2 cellular contexts compared by ENCODE assay signal in the genomic region with DNA sequence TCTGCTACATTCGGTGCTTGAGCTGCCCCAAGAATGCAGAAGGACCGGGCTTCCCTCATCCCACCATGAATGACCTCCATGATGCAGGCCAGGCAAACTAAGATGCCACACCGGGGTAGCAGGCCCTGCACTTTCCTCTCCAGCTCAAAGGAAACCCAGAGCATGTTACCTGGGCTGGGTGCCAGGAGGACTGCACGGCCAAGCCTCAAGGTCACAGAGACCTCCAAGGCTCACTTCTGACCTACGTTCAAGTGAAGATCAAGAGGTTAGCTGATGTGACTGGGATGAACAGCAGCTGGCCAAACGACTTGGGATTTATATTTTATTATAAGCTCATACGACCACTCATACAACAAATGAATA.
TF ChIP-seq lines count a peak whose summit lies in the region.

No MANE protein-coding gene starts in this region.

TF ChIP-seq in SK-N-SH, 30 proteins besides CTCF, POLR2A, EP300 and RAD21 (continued from another document):
- TF ChIP-seq, protein P1, sequence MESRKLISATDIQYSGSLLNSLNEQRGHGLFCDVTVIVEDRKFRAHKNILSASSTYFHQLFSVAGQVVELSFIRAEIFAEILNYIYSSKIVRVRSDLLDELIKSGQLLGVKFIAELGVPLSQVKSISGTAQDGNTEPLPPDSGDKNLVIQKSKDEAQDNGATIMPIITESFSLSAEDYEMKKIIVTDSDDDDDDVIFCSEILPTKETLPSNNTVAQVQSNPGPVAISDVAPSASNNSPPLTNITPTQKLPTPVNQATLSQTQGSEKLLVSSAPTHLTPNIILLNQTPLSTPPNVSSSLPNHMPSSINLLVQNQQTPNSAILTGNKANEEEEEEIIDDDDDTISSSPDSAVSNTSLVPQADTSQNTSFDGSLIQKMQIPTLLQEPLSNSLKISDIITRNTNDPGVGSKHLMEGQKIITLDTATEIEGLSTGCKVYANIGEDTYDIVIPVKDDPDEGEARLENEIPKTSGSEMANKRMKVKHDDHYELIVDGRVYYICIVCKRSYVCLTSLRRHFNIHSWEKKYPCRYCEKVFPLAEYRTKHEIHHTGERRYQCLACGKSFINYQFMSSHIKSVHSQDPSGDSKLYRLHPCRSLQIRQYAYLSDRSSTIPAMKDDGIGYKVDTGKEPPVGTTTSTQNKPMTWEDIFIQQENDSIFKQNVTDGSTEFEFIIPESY (IDR thresholded peaks at IDR 0.05; ENCODE audit: borderline replicate concordance, low read depth), result no peak
- TF ChIP-seq, protein P2, sequence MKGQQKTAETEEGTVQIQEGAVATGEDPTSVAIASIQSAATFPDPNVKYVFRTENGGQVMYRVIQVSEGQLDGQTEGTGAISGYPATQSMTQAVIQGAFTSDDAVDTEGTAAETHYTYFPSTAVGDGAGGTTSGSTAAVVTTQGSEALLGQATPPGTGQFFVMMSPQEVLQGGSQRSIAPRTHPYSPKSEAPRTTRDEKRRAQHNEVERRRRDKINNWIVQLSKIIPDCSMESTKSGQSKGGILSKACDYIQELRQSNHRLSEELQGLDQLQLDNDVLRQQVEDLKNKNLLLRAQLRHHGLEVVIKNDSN (IDR thresholded peaks at IDR 0.05; ENCODE audit: borderline replicate concordance, low read depth), result no peak
- TF ChIP-seq, protein P3, sequence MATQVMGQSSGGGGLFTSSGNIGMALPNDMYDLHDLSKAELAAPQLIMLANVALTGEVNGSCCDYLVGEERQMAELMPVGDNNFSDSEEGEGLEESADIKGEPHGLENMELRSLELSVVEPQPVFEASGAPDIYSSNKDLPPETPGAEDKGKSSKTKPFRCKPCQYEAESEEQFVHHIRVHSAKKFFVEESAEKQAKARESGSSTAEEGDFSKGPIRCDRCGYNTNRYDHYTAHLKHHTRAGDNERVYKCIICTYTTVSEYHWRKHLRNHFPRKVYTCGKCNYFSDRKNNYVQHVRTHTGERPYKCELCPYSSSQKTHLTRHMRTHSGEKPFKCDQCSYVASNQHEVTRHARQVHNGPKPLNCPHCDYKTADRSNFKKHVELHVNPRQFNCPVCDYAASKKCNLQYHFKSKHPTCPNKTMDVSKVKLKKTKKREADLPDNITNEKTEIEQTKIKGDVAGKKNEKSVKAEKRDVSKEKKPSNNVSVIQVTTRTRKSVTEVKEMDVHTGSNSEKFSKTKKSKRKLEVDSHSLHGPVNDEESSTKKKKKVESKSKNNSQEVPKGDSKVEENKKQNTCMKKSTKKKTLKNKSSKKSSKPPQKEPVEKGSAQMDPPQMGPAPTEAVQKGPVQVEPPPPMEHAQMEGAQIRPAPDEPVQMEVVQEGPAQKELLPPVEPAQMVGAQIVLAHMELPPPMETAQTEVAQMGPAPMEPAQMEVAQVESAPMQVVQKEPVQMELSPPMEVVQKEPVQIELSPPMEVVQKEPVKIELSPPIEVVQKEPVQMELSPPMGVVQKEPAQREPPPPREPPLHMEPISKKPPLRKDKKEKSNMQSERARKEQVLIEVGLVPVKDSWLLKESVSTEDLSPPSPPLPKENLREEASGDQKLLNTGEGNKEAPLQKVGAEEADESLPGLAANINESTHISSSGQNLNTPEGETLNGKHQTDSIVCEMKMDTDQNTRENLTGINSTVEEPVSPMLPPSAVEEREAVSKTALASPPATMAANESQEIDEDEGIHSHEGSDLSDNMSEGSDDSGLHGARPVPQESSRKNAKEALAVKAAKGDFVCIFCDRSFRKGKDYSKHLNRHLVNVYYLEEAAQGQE (IDR thresholded peaks at IDR 0.05; ENCODE audit: low read depth, low read length), result no peak
- TF ChIP-seq FOXJ3 (CRISPR knock-in tag; IDR thresholded peaks at IDR 0.05) (no peak), SIN3A (IDR thresholded peaks at IDR 0.05; ENCODE audit: borderline replicate concordance, low read depth, low read length) (no peak), YY1 (IDR thresholded peaks at IDR 0.05; ENCODE audit: low read depth) (no peak), EZH2phosphoT487 (IDR thresholded peaks at IDR 0.05; ENCODE audit: borderline replicate concordance, low read depth) (no peak), GATA2 (CRISPR knock-in tag; IDR thresholded peaks at IDR 0.05) (no peak)
- TF ChIP-seq, protein P4, sequence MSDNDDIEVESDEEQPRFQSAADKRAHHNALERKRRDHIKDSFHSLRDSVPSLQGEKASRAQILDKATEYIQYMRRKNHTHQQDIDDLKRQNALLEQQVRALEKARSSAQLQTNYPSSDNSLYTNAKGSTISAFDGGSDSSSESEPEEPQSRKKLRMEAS (IDR thresholded peaks at IDR 0.05; ENCODE audit: low read depth), result no peak

TF ChIP-seq in SK-N-SH treated with all-trans-retinoic acid at 6 μM for 48 hours, 23 proteins besides CTCF, POLR2A, EP300 and RAD21 (continued from another document):
- TF ChIP-seq, protein P5, sequence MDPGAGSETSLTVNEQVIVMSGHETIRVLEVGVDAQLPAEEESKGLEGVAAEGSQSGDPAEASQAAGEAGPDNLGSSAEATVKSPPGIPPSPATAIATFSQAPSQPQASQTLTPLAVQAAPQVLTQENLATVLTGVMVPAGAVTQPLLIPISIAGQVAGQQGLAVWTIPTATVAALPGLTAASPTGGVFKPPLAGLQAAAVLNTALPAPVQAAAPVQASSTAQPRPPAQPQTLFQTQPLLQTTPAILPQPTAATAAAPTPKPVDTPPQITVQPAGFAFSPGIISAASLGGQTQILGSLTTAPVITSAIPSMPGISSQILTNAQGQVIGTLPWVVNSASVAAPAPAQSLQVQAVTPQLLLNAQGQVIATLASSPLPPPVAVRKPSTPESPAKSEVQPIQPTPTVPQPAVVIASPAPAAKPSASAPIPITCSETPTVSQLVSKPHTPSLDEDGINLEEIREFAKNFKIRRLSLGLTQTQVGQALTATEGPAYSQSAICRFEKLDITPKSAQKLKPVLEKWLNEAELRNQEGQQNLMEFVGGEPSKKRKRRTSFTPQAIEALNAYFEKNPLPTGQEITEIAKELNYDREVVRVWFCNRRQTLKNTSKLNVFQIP (CRISPR knock-in tag; IDR thresholded peaks at IDR 0.05; ENCODE audit: borderline replicate concordance, low read depth), result no peak
- TF ChIP-seq, protein P6, sequence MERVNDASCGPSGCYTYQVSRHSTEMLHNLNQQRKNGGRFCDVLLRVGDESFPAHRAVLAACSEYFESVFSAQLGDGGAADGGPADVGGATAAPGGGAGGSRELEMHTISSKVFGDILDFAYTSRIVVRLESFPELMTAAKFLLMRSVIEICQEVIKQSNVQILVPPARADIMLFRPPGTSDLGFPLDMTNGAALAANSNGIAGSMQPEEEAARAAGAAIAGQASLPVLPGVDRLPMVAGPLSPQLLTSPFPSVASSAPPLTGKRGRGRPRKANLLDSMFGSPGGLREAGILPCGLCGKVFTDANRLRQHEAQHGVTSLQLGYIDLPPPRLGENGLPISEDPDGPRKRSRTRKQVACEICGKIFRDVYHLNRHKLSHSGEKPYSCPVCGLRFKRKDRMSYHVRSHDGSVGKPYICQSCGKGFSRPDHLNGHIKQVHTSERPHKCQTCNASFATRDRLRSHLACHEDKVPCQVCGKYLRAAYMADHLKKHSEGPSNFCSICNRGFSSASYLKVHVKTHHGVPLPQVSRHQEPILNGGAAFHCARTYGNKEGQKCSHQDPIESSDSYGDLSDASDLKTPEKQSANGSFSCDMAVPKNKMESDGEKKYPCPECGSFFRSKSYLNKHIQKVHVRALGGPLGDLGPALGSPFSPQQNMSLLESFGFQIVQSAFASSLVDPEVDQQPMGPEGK (CRISPR knock-in tag; IDR thresholded peaks at IDR 0.05; ENCODE audit: borderline replicate concordance), result no peak
